In genomic region chr15:44663410-44664272, GRCh38 we compare ENCODE assay signal across 1 cellular context.
TF ChIP-seq lines count a peak whose summit lies in the region.

TSS of gene SPG11 (minus strand) at chr15:44663662. CDS start at chr15:44663647, 15 bp downstream.

TF ChIP-seq in K562, 482 proteins besides CTCF, POLR2A, EP300 and RAD21 (continued from another document and continues in another):
- TF ChIP-seq, protein P1, sequence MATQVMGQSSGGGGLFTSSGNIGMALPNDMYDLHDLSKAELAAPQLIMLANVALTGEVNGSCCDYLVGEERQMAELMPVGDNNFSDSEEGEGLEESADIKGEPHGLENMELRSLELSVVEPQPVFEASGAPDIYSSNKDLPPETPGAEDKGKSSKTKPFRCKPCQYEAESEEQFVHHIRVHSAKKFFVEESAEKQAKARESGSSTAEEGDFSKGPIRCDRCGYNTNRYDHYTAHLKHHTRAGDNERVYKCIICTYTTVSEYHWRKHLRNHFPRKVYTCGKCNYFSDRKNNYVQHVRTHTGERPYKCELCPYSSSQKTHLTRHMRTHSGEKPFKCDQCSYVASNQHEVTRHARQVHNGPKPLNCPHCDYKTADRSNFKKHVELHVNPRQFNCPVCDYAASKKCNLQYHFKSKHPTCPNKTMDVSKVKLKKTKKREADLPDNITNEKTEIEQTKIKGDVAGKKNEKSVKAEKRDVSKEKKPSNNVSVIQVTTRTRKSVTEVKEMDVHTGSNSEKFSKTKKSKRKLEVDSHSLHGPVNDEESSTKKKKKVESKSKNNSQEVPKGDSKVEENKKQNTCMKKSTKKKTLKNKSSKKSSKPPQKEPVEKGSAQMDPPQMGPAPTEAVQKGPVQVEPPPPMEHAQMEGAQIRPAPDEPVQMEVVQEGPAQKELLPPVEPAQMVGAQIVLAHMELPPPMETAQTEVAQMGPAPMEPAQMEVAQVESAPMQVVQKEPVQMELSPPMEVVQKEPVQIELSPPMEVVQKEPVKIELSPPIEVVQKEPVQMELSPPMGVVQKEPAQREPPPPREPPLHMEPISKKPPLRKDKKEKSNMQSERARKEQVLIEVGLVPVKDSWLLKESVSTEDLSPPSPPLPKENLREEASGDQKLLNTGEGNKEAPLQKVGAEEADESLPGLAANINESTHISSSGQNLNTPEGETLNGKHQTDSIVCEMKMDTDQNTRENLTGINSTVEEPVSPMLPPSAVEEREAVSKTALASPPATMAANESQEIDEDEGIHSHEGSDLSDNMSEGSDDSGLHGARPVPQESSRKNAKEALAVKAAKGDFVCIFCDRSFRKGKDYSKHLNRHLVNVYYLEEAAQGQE (CRISPR knock-in tag; IDR thresholded peaks at IDR 0.05; ENCODE audit: low read depth) = 0 out of 2 replicates have a peak, but pooled peaks have one; percentile 1
- peak; percentile 89 for TF ChIP-seq ZNF766 (CRISPR knock-in tag; conservative IDR thresholded peaks at IDR 0.05)
- TF ChIP-seq SMARCE1 (IDR thresholded peaks at IDR 0.05) = 0 out of 2 replicates have a peak, but pooled peaks have one; percentile 24
- peak; percentile 91 to 99 (median 97) for TF ChIP-seq YY1 (IDR thresholded peaks at IDR 0.05; ENCODE audit: borderline replicate concordance in 1 of 3, control insufficient read depth in 1 of 3, extremely low read depth in 1 of 3, insufficient read depth in 3 of 3, insufficient read length in 1 of 3, insufficient replicate concordance in 2 of 3, low read depth in 1 of 3, low read length in 2 of 3)
- TF ChIP-seq NR2F6 (CRISPR knock-in tag; IDR thresholded peaks at IDR 0.05) = no peak
- TF ChIP-seq, protein P2, sequence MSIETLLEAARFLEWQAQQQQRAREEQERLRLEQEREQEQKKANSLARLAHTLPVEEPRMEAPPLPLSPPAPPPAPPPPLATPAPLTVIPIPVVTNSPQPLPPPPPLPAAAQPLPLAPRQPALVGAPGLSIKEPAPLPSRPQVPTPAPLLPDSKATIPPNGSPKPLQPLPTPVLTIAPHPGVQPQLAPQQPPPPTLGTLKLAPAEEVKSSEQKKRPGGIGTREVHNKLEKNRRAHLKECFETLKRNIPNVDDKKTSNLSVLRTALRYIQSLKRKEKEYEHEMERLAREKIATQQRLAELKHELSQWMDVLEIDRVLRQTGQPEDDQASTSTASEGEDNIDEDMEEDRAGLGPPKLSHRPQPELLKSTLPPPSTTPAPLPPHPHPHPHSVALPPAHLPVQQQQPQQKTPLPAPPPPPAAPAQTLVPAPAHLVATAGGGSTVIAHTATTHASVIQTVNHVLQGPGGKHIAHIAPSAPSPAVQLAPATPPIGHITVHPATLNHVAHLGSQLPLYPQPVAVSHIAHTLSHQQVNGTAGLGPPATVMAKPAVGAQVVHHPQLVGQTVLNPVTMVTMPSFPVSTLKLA (conservative IDR thresholded peaks at IDR 0.05) = peak; percentile 45 to 70
- no peak; the same call in 1 of the 2 replicates for TF ChIP-seq ZBTB9 (CRISPR knock-in tag; IDR thresholded peaks at IDR 0.05)
- 0 out of 2 replicates have a peak, but pooled peaks have one; percentile 30 for TF ChIP-seq ZNF3 (CRISPR knock-in tag; IDR thresholded peaks at IDR 0.05)
- TF ChIP-seq TEAD2 (tag; IDR thresholded peaks at IDR 0.05) = peak; percentile 84
- 0 out of 4 replicates have a peak, but pooled peaks have one; percentile 18 to 19 for TF ChIP-seq UBTF (IDR thresholded peaks at IDR 0.05; ENCODE audit: borderline replicate concordance in 1 of 2, low read depth in 2 of 2, low read length in 2 of 2)
- TF ChIP-seq, protein P3, sequence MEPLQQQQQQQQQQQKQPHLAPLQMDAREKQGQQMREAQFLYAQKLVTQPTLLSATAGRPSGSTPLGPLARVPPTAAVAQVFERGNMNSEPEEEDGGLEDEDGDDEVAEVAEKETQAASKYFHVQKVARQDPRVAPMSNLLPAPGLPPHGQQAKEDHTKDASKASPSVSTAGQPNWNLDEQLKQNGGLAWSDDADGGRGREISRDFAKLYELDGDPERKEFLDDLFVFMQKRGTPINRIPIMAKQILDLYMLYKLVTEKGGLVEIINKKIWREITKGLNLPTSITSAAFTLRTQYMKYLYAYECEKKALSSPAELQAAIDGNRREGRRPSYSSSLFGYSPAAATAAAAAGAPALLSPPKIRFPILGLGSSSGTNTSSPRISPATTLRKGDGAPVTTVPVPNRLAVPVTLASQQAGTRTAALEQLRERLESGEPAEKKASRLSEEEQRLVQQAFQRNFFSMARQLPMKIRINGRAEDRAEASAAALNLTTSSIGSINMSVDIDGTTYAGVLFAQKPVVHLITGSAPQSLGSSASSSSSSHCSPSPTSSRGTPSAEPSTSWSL (CRISPR knock-in tag; IDR thresholded peaks at IDR 0.05; ENCODE audit: borderline replicate concordance) = no peak
- peak; percentile 33; the same call in 1 of the 2 replicates for TF ChIP-seq HSF4 (CRISPR knock-in tag; IDR thresholded peaks at IDR 0.05; ENCODE audit: borderline replicate concordance)
- no peak for TF ChIP-seq KDM2B (CRISPR knock-in tag; IDR thresholded peaks at IDR 0.05)
- peak; percentile 55; the same call in 1 of the 2 replicates for TF ChIP-seq ESRRB (CRISPR knock-in tag; IDR thresholded peaks at IDR 0.05; ENCODE audit: borderline replicate concordance)
- no peak for TF ChIP-seq FOXJ3 (CRISPR knock-in tag; IDR thresholded peaks at IDR 0.05)
- TF ChIP-seq, protein P4, sequence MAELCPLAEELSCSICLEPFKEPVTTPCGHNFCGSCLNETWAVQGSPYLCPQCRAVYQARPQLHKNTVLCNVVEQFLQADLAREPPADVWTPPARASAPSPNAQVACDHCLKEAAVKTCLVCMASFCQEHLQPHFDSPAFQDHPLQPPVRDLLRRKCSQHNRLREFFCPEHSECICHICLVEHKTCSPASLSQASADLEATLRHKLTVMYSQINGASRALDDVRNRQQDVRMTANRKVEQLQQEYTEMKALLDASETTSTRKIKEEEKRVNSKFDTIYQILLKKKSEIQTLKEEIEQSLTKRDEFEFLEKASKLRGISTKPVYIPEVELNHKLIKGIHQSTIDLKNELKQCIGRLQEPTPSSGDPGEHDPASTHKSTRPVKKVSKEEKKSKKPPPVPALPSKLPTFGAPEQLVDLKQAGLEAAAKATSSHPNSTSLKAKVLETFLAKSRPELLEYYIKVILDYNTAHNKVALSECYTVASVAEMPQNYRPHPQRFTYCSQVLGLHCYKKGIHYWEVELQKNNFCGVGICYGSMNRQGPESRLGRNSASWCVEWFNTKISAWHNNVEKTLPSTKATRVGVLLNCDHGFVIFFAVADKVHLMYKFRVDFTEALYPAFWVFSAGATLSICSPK (IDR thresholded peaks at IDR 0.05; ENCODE audit: borderline replicate concordance) = no peak
- TF ChIP-seq ZNF511 (CRISPR knock-in tag; IDR thresholded peaks at IDR 0.05) = peak; percentile 93
- TF ChIP-seq MTA3 (IDR thresholded peaks at IDR 0.05; ENCODE audit: borderline replicate concordance) = peak; percentile 22; the same call in 1 of the 2 replicates
- TF ChIP-seq ZNF263 (CRISPR knock-in tag; IDR thresholded peaks at IDR 0.05; ENCODE audit: borderline replicate concordance) = peak; percentile 56
- no peak for TF ChIP-seq GTF2A2 (tag; IDR thresholded peaks at IDR 0.05)
- peak; percentile 69 for TF ChIP-seq RB1 (IDR thresholded peaks at IDR 0.05; ENCODE audit: low read depth)
- peak; percentile 92 for TF ChIP-seq FIP1L1 (IDR thresholded peaks at IDR 0.05; ENCODE audit: low read depth, low read length, poor library complexity, severe bottlenecking)
- TF ChIP-seq, protein P5, sequence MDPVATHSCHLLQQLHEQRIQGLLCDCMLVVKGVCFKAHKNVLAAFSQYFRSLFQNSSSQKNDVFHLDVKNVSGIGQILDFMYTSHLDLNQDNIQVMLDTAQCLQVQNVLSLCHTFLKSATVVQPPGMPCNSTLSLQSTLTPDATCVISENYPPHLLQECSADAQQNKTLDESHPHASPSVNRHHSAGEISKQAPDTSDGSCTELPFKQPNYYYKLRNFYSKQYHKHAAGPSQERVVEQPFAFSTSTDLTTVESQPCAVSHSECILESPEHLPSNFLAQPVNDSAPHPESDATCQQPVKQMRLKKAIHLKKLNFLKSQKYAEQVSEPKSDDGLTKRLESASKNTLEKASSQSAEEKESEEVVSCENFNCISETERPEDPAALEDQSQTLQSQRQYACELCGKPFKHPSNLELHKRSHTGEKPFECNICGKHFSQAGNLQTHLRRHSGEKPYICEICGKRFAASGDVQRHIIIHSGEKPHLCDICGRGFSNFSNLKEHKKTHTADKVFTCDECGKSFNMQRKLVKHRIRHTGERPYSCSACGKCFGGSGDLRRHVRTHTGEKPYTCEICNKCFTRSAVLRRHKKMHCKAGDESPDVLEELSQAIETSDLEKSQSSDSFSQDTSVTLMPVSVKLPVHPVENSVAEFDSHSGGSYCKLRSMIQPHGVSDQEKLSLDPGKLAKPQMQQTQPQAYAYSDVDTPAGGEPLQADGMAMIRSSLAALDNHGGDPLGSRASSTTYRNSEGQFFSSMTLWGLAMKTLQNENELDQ (CRISPR knock-in tag; IDR thresholded peaks at IDR 0.05; ENCODE audit: borderline replicate concordance) = peak; percentile 68; the same call in 1 of the 2 replicates
- TF ChIP-seq ZNF316 (IDR thresholded peaks at IDR 0.05) = no peak
- 0 out of 2 replicates have a peak, but pooled peaks have one; percentile 27 for TF ChIP-seq ZFPM2 (CRISPR knock-in tag; IDR thresholded peaks at IDR 0.05)
- TF ChIP-seq ZNF408 (CRISPR knock-in tag; IDR thresholded peaks at IDR 0.05; ENCODE audit: low read depth) = no peak
- TF ChIP-seq, protein P6, sequence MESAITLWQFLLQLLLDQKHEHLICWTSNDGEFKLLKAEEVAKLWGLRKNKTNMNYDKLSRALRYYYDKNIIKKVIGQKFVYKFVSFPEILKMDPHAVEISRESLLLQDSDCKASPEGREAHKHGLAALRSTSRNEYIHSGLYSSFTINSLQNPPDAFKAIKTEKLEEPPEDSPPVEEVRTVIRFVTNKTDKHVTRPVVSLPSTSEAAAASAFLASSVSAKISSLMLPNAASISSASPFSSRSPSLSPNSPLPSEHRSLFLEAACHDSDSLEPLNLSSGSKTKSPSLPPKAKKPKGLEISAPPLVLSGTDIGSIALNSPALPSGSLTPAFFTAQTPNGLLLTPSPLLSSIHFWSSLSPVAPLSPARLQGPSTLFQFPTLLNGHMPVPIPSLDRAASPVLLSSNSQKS (CRISPR knock-in tag; IDR thresholded peaks at IDR 0.05) = no peak
- TF ChIP-seq ZBTB8A (IDR thresholded peaks at IDR 0.05; ENCODE audit: partially characterized antibody) = no peak
- TF ChIP-seq RBM22 (IDR thresholded peaks at IDR 0.05; ENCODE audit: low read depth, low read length, poor library complexity, severe bottlenecking) = peak; percentile 42
- TF ChIP-seq U2AF1 (optimal IDR thresholded peaks at IDR 0.05; ENCODE audit: low read depth, low read length) = no peak
- no peak for TF ChIP-seq GTF3C2 (IDR thresholded peaks at IDR 0.05; ENCODE audit: borderline replicate concordance, extremely low read depth, insufficient read length)
- TF ChIP-seq HCFC1 (IDR thresholded peaks at IDR 0.05; ENCODE audit: low read depth, low read length) = peak; percentile 70
- TF ChIP-seq ERF (CRISPR knock-in tag; IDR thresholded peaks at IDR 0.05) = 0 out of 2 replicates have a peak, but pooled peaks have one; percentile 66
- TF ChIP-seq MED1 (CRISPR knock-in tag; IDR thresholded peaks at IDR 0.05; ENCODE audit: borderline replicate concordance) = no peak
